In the genomic region with DNA sequence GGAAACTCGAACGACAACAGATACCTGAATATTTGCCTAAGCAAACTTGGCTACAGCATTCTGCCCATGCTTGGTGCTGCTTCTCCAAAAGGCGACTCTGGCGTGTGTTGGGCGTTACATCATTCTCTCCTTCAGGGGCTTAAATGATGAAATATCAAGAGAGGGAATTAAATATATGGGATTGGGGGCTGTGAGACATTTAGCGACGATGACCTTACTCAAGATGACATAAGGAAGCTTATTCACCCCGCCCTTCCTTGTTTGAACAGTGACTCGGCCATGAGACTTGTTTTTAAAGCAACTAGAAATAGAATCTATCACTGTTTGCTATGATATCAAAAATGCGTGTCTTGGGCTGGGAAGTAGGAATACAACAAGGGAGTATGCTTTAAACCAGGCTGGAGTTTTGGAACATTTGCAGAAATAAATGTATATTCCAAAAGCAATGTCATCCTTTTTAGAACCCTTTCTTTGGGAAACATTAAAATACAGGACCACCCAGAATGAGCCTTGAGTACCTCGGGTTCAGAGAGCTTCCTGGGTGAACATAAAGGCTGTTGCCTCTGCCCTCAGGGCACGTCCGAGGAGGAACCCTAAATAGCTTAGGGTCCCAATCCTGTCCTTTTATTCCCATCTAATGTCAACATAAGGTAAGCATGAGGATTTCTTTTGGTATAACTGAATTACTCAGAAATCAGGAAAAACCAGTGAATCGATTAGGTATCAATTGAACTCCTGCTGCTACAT, we compare ENCODE assay signal across 13 cellular contexts.
DNase-seq lines count a peak whose midpoint lies in the region; ATAC-seq, FAIRE-seq and TF ChIP-seq lines count a peak whose summit lies in the region.
"Had no signal": no experiment of that assay in that cellular context is flagged by ENCODE, and none has a peak within 500 bp of the region (broad histone marks: within the 10 kb centered on the region; RNA-seq: fewer than 3 reads in every experiment).

No MANE protein-coding gene starts in this region.

- H3K14ac ChIP-seq in H1 (ENCODE audit: insufficient read length), result no peak overlapping the region

- H4K20me1 ChIP-seq in H1 (replicated peaks in 1 of 2; ENCODE audit: control insufficient read depth in 1 of 2, insufficient read depth in 2 of 2, low read length in 2 of 2) (no peaks in the 10 kb centered on the region), osteoblast (ENCODE audit: insufficient read depth, low read length) (no peaks in the 10 kb centered on the region)

- WGBS in H1 (ENCODE audit: extremely low coverage in 1 of 2, insufficient coverage in 1 of 2, insufficient read length in 1 of 2, insufficient replicate concordance in 2 of 2, low coverage in 1 of 2, low lambda C conversion rate in 2 of 2, missing lambda C conversion rate in 1 of 2), 2 experiments, result 93% methylated on average over 14 of the region's 14 CpGs; no CpG with 5 or more reads in 1 of the 2 experiments

- H3K36me3 ChIP-seq in H1 (ENCODE audit: control insufficient read depth in 2 of 4, insufficient read depth in 4 of 4, low read length in 3 of 4) (no peaks in the 10 kb centered on the region), osteoblast (ENCODE audit: insufficient read depth, low read length) (no peaks in the 10 kb centered on the region), left lung (no peaks in the 10 kb centered on the region)
- H3K36me3 ChIP-seq: esophagus muscularis mucosa, neutrophil had no signal

- TF ChIP-seq RAD21 in H1 (IDR thresholded peaks at IDR 0.05 in 1 of 2, conservative IDR thresholded peaks at IDR 0.05 in 1 of 2; ENCODE audit: low read depth in 2 of 2, low read length in 2 of 2), result no peak

- no peak overlapping the region for H3K9ac ChIP-seq in H1 (replicated peaks in 1 of 4; ENCODE audit: extremely low read depth in 1 of 4, low read depth in 3 of 4, low read length in 3 of 4)

- H3K79me2 ChIP-seq in H1 (ENCODE audit: control insufficient read depth in 1 of 2, insufficient read depth in 2 of 2, low read length in 2 of 2) (no peaks in the 10 kb centered on the region), osteoblast (ENCODE audit: insufficient read depth, low read length) (no peaks in the 10 kb centered on the region)

- CTCF ChIA-PET in Calu3 (lab: Charles Lee) (interaction anchor here (0.9 kb wide), 1 partner anchor 179 kb away, joined by 3 read pairs; no protein-coding TSS in a partner anchor), H1 (lab: Charles Lee; ENCODE audit: partially characterized antibody) (interaction anchor here (1.1 kb wide), 1 partner anchor 180 kb away, joined by 3 read pairs; no protein-coding TSS in a partner anchor)
- CTCF ChIA-PET in activated CD4-positive, alpha-beta T cell treated with anti-CD3 and anti-CD28 coated beads, Interleukin-2, amount 10 ng/mL, durations not matched to agents 7 days and 5 days (lab: Charles Lee), result no interaction called here

- H2BK5ac ChIP-seq in H1 (ENCODE audit: low read depth, low read length), result no peak overlapping the region

- no peaks in the 10 kb centered on the region for H3K27me3 ChIP-seq in H1 (replicated peaks in 1 of 4; ENCODE audit: control insufficient read depth in 3 of 4, extremely low read depth in 1 of 4, insufficient read depth in 3 of 4, low read length in 3 of 4)
- H3K27me3 ChIP-seq in osteoblast (ENCODE audit: insufficient read depth, low read length), result no peaks in the 10 kb centered on the region
- no peaks in the 10 kb centered on the region for H3K27me3 ChIP-seq in left lung
- H3K27me3 ChIP-seq: esophagus muscularis mucosa had no signal

- H2BK20ac ChIP-seq in H1 (ENCODE audit: low read length), result no peak overlapping the region

- no peak overlapping the region for H2BK120ac ChIP-seq in H1 (replicated peaks; ENCODE audit: low read depth, low read length)

- no peaks in the 10 kb centered on the region for H3K27me3 Mint-ChIP-seq in Calu3 (ENCODE audit: unreplicated experiment)
- H3K27me3 Mint-ChIP-seq in activated CD4-positive, alpha-beta T cell treated with anti-CD3 and anti-CD28 coated beads, Interleukin-2, amount 10 ng/mL, durations not matched to agents 7 days and 5 days, result no peaks in the 10 kb centered on the region

- H2AFZ ChIP-seq in H1 (ENCODE audit: low read length) (peak overlapping the region; percentile 58; the same call in 1 of the 2 replicates), osteoblast (ENCODE audit: low read length) (peak overlapping the region; percentile 66)

- no peaks in the 10 kb centered on the region for H3K79me1 ChIP-seq in H1 (ENCODE audit: low read depth, low read length)

- H2BK15ac ChIP-seq in H1 (ENCODE audit: low read length), result no peak overlapping the region

- ATAC-seq in GM18873 (IDR thresholded peaks at IDR 0.05; ENCODE audit: low FRiP score, unreplicated experiment) (no peak), left lung (no peak)

- intact Hi-C loops in Calu3 (cut with micrococcal nuclease; ENCODE audit: unreplicated experiment), result no loop called here
- intact Hi-C loops in left lung (cut with DNase I), result no loop called here

- no peak overlapping the region for H3K4me3 Mint-ChIP-seq in Calu3 (ENCODE audit: low read depth, unreplicated experiment)
- H3K4me3 Mint-ChIP-seq in activated CD4-positive, alpha-beta T cell treated with anti-CD3 and anti-CD28 coated beads, Interleukin-2, amount 10 ng/mL, durations not matched to agents 7 days and 5 days, result no peak overlapping the region
- H3K4me3 Mint-ChIP-seq: activated B cell treated with CpG ODN at 0.5 μM for 24 hours had no signal

- no peak overlapping the region for H3K4me2 ChIP-seq in H1 (ENCODE audit: insufficient read depth in 1 of 2, low read depth in 2 of 2, low read length in 2 of 2)
- peak overlapping the region; percentile 71 for H3K4me2 ChIP-seq in osteoblast (ENCODE audit: insufficient read depth, low read length)

- peaks cover 27% of the 10 kb centered on the region for H3K36me3 Mint-ChIP-seq in Calu3 (ENCODE audit: insufficient read depth, unreplicated experiment)
- H3K36me3 Mint-ChIP-seq in activated CD4-positive, alpha-beta T cell treated with anti-CD3 and anti-CD28 coated beads, Interleukin-2, amount 10 ng/mL, durations not matched to agents 7 days and 5 days (ENCODE audit: low read depth), result no peaks in the 10 kb centered on the region

- POLR2A ChIA-PET in H1 (lab: Charles Lee; ENCODE audit: partially characterized antibody), result no interaction called here
- POLR2A ChIA-PET in activated CD4-positive, alpha-beta T cell treated with anti-CD3 and anti-CD28 coated beads, Interleukin-2, amount 10 ng/mL, durations not matched to agents 7 days and 5 days (lab: Charles Lee), result no interaction called here

- no peak overlapping the region for H2BK12ac ChIP-seq in H1 (ENCODE audit: low read depth, low read length)

- no peak for TF ChIP-seq CTCF in Calu3 (IDR thresholded peaks at IDR 0.05; ENCODE audit: unreplicated experiment)
- TF ChIP-seq CTCF in H1 (IDR thresholded peaks at IDR 0.05; ENCODE audit: control extremely low read depth in 1 of 3, insufficient read depth in 1 of 3, low read depth in 1 of 3, low read length in 3 of 3), result no peak
- TF ChIP-seq CTCF in osteoblast (IDR thresholded peaks at IDR 0.05; ENCODE audit: extremely low read depth, low read depth, low read length), result no peak
- TF ChIP-seq CTCF in left lung (IDR thresholded peaks at IDR 0.05), result no peak

- peaks cover 35% of the 10 kb centered on the region for H3K4me1 Mint-ChIP-seq in Calu3 (ENCODE audit: low read depth, unreplicated experiment)
- H3K4me1 Mint-ChIP-seq in activated CD4-positive, alpha-beta T cell treated with anti-CD3 and anti-CD28 coated beads, Interleukin-2, amount 10 ng/mL, durations not matched to agents 7 days and 5 days, result peaks cover 19% of the 10 kb centered on the region
- H3K4me1 Mint-ChIP-seq: activated B cell treated with CpG ODN at 0.5 μM for 24 hours had no signal

- no peak overlapping the region for H3K4ac ChIP-seq in H1 (replicated peaks; ENCODE audit: insufficient read length, low read depth, low read length)

- H4K8ac ChIP-seq in H1 (ENCODE audit: extremely low read depth, insufficient read depth, low read length), result no peak overlapping the region

- H2AK5ac ChIP-seq in H1 (ENCODE audit: low read depth, low read length), result no peak overlapping the region

- H3K56ac ChIP-seq in H1 (replicated peaks; ENCODE audit: insufficient read length, low read depth, low read length), result no peak overlapping the region

- no peaks in the 10 kb centered on the region for H3K4me1 ChIP-seq in H1 (replicated peaks in 1 of 4; ENCODE audit: control insufficient read depth in 3 of 4, insufficient read depth in 4 of 4, low read length in 3 of 4)
- H3K4me1 ChIP-seq in osteoblast (ENCODE audit: insufficient read depth, low read length), result peaks cover 28% of the 10 kb centered on the region
- H3K4me1 ChIP-seq in left lung, result peaks cover 10 to 39% of the 10 kb centered on the region in 2 donors

- no peak overlapping the region for H3K4me3 ChIP-seq in H1 (ENCODE audit: extremely low read depth in 1 of 4, insufficient read depth in 2 of 4, low read depth in 3 of 4, low read length in 4 of 4)
- peak overlapping the region; percentile 26 for H3K4me3 ChIP-seq in osteoblast (ENCODE audit: insufficient read depth, low read length)
- no peak overlapping the region for H3K4me3 ChIP-seq in left lung
- H3K4me3 ChIP-seq: esophagus muscularis mucosa had no signal

- BruUV-seq in Calu3 (replicated peaks; lab: Mats Ljungman, UMichigan), result TSS peak; percentile 96

- peak; percentile 24 for DNase-seq in Calu3
- DNase-seq in NCI-H510A treated with DMSO at 0.1 percent for 48 hours (lab: John Stamatoyannopoulos, UW), result peak; percentile 96
- no peak for DNase-seq in H1 (ENCODE audit: low read depth in 1 of 2, low spot score in 2 of 2)
- DNase-seq in osteoblast (ENCODE audit: insufficient read length, low spot score, missing footprints), result peak; percentile 94
- DNase-seq in CD1c-positive myeloid dendritic cell (ENCODE audit: extremely low spot score), result no peak
- DNase-seq in activated CD4-positive, alpha-beta T cell treated with anti-CD3 and anti-CD28 coated beads, Interleukin-2, amount 10 ng/mL, durations not matched to agents 7 days and 5 days, result no peak
- no peak for DNase-seq in left lung
- DNase-seq: activated B cell treated with CpG ODN at 0.5 μM for 24 hours; islet precursor cell; stimulated activated CD4-positive, alpha-beta T cell treated with anti-CD3 and anti-CD28 coated beads, Interleukin-15, amount 100 ng/mL, for 24 hours had no signal

- H3K18ac ChIP-seq in H1 (ENCODE audit: extremely low read depth, low read length), result 0 out of 2 replicates have a peak overlapping the region, but pooled peaks have one; percentile 48

- peak overlapping the region; percentile 96 for H3K27ac Mint-ChIP-seq in Calu3 (ENCODE audit: unreplicated experiment)
- no peak overlapping the region for H3K27ac Mint-ChIP-seq in activated CD4-positive, alpha-beta T cell treated with anti-CD3 and anti-CD28 coated beads, Interleukin-2, amount 10 ng/mL, durations not matched to agents 7 days and 5 days
- H3K27ac Mint-ChIP-seq: activated B cell treated with CpG ODN at 0.5 μM for 24 hours had no signal

- H3K23me2 ChIP-seq in H1 (ENCODE audit: low read depth, low read length), result no peaks in the 10 kb centered on the region

- no peak for FAIRE-seq in H1 (lab: Jason Lieb, UNC)

- no peak for TF ChIP-seq EP300 in H1 (IDR thresholded peaks at IDR 0.05; ENCODE audit: borderline replicate concordance in 1 of 2, low read depth in 2 of 2, low read length in 2 of 2)

- H3K9me3 Mint-ChIP-seq in Calu3 (ENCODE audit: low read depth, unreplicated experiment), result peaks cover 2% of the 10 kb centered on the region
- no peaks in the 10 kb centered on the region for H3K9me3 Mint-ChIP-seq in activated CD4-positive, alpha-beta T cell treated with anti-CD3 and anti-CD28 coated beads, Interleukin-2, amount 10 ng/mL, durations not matched to agents 7 days and 5 days
- H3K9me3 Mint-ChIP-seq: activated B cell treated with CpG ODN at 0.5 μM for 24 hours had no signal

- no peak overlapping the region for H3K23ac ChIP-seq in H1 (ENCODE audit: insufficient read length)

- H3K9me3 ChIP-seq in H1 (ENCODE audit: insufficient read depth in 2 of 2, low read depth in 1 of 2, low read length in 1 of 2) (no peaks in the 10 kb centered on the region), osteoblast (ENCODE audit: low read depth, low read length) (no peaks in the 10 kb centered on the region), left lung (no peaks in the 10 kb centered on the region)
- H3K9me3 ChIP-seq: esophagus muscularis mucosa, neutrophil had no signal

- no peak for TF ChIP-seq POLR2A in H1 (IDR thresholded peaks at IDR 0.05; ENCODE audit: control extremely low read depth in 1 of 2, low read depth in 2 of 2, low read length in 2 of 2)

- H3K27ac ChIP-seq in H1 (ENCODE audit: low read depth, low read length) (no peak overlapping the region), osteoblast (ENCODE audit: low read depth, low read length) (peak overlapping the region; percentile 93), left lung (no peak overlapping the region)
- H3K27ac ChIP-seq: neutrophil had no signal

- no peak overlapping the region for H4K91ac ChIP-seq in H1 (replicated peaks; ENCODE audit: insufficient read length, low read length)

- no peak overlapping the region for H4K5ac ChIP-seq in H1 (ENCODE audit: insufficient read length, low read depth, low read length)

Comparison
In these comparisons a context has a peak if more than half of its experiments do, and no peak if none do; other contexts are left out.
1. DNase-seq: peak in Calu3 (single experiment), NCI-H510A treated with DMSO at 0.1 percent for 48 hours (single experiment) and osteoblast (single experiment); none in H1 (0 of 2), CD1c-positive myeloid dendritic cell (single experiment), activated CD4-positive, alpha-beta T cell treated with anti-CD3 and anti-CD28 coated beads, Interleukin-2, amount 10 ng/mL, durations not matched to agents 7 days and 5 days (single experiment) and left lung (0 of 2).